In the genomic region with DNA sequence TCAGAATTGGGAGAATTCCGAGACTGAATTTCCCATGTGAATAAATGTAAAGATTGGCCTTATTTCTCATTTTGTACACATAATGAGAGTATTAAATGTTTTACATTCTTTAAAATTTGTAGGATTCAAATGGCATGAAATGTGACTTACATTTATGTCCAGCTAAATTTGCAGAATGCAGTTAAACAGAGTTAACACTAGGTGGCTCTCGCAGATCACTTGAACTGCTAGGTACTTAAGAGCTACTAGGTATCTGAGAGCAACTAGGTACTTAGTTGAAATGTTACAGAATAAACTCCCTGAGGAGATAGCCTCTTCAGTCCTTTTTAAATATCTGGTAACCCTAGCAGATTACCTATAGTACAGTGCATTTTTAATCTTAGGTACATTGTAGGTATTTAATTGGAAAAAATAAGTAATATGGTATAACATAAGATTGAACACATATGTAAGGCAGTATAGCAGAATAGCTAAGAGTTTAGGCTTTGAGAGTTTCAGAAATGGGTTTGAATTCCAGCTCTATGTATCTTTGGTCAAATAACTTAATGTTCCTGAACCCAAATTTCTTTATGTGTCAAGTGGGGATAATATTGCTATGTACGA, we compare ENCODE assay signal across 8 cellular contexts.
DNase-seq lines count a peak whose midpoint lies in the region; ATAC-seq, FAIRE-seq and TF ChIP-seq lines count a peak whose summit lies in the region.

No MANE protein-coding gene starts in this region.

- ATAC-seq in GM18870 (IDR thresholded peaks at IDR 0.05; ENCODE audit: unreplicated experiment) = peak; percentile 63
- peak; percentile 32 for ATAC-seq in stimulated activated naive CD8-positive, alpha-beta T cell treated with anti-CD3 and anti-CD28 coated beads, Interleukin-15, Interleukin-2, amounts not matched to agents 100 U/mL and 50 U/mL, for 24 hours
- ATAC-seq in HG02571 (IDR thresholded peaks at IDR 0.05; ENCODE audit: unreplicated experiment) = no peak

- H3K4me1 Mint-ChIP-seq in MCF 10A (ENCODE audit: insufficient read depth, unreplicated experiment) = no peaks in the 10 kb centered on the region

- BruUV-seq in MCF 10A (replicated peaks; lab: Mats Ljungman, UMichigan) = no TSS peak

- CTCF ChIA-PET in MCF 10A (lab: Yijun Ruan, JAX) = interaction anchor here (0.5 to 3.5 kb wide), 19 partner anchors 10 to 691 kb away, joined by 3 to 42 read pairs (median 6); no protein-coding TSS in a partner anchor

- no peaks in the 10 kb centered on the region for H3K27me3 Mint-ChIP-seq in MCF 10A (ENCODE audit: insufficient read depth, unreplicated experiment)

- H3K36me3 Mint-ChIP-seq in MCF 10A (ENCODE audit: insufficient read depth, unreplicated experiment) = peaks cover 40% of the 10 kb centered on the region

- in situ Hi-C loops in KBM-7 (cut with MboI; ENCODE audit: low pct_unique_long_range_greater_than_20kb, low sequenced_read_pairs) = no loop called here

- DNase-seq in COLO668 (lab: John Stamatoyannopoulos, UW; ENCODE audit: unreplicated experiment) (peak; percentile 31), KBM-7 (peak; percentile 48), NOMO-1 treated with DMSO at 0.1 percent for 48 hours (lab: John Stamatoyannopoulos, UW; ENCODE audit: unreplicated experiment) (peak; percentile 74), MCF 10A (ENCODE audit: unreplicated experiment) (peak; percentile 50)
- no peak for DNase-seq in stimulated activated naive CD8-positive, alpha-beta T cell treated with anti-CD3 and anti-CD28 coated beads, Interleukin-15, Interleukin-2, amounts not matched to agents 100 U/mL and 50 U/mL, for 24 hours

- intact Hi-C loops in MCF 10A (cut with micrococcal nuclease) = loop anchor here (1.0 kb wide), 4 partner anchors 139 to 623 kb away; no protein-coding TSS in a partner anchor

- POLR2A ChIA-PET in MCF 10A (lab: Yijun Ruan, JAX) = interaction anchor here (0.7 to 1.1 kb wide), 4 partner anchors 9 to 1664 kb away, joined by 3 to 5 read pairs (median 3); partner anchors contain the start of gene DHRS7

- H3K27ac Mint-ChIP-seq in MCF 10A (ENCODE audit: low read depth, unreplicated experiment) = no peak overlapping the region

- H3K4me3 Mint-ChIP-seq in MCF 10A (ENCODE audit: unreplicated experiment) = no peak overlapping the region

- no peaks in the 10 kb centered on the region for H3K9me3 Mint-ChIP-seq in MCF 10A (ENCODE audit: unreplicated experiment)

- peak; percentile 58 for TF ChIP-seq CTCF in MCF 10A (IDR thresholded peaks at IDR 0.05; ENCODE audit: unreplicated experiment)

- FAIRE-seq in islet of Langerhans (lab: Jason Lieb, UNC) = peak; percentile 98
